Comparison of ENCODE assay signal across 1 cellular context in genomic region chr2:233852056-233852455, GRCh38.
A peak's percentile ranks its signal among the peaks of the same experiment; 100 is the strongest.
TF ChIP-seq lines count a peak whose summit lies in the region.

No MANE protein-coding gene starts in this region.

TF ChIP-seq in GM12878, 131 proteins besides CTCF, POLR2A, EP300 and RAD21 (continued from another document):
- TF ChIP-seq RAD51 (IDR thresholded peaks at IDR 0.05) (peak; percentile 25; the same call in 1 of the 2 replicates), HDAC2 (IDR thresholded peaks at IDR 0.05) (no peak)
